Comparison of ENCODE assay signal across 15 cellular contexts in the genomic region with DNA sequence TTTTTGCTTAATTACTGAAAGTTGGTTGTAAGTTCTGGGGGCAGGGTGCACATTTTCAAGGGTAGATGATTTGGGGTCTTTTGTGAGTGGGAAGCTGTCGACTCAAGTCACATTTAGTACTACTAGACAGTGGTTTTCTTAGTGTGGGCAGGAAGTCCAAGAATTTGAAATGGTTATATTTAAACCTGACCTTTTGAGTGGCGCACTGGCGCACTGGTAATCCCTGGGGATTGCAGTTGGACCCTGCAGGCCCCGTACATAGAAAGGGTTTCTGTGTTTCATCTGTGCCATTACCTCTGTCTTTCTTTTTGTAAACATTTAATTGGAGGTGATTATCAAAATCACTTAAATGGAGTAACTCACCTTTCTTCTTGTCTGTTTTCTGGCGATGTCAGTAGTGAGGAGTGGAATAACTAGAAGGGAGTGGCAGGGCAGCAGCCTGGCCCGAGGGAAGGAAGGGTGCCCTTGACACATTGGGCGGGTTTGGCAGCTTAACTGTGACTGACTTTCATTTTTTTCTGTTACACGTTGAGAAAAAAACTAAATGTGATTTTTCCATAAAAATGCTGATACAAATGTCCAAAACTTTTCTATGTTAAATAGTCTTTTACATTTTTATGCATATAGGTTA.
DNase-seq lines count a peak whose midpoint lies in the region; ATAC-seq lines count a peak whose summit lies in the region.
"Had no signal": no experiment of that assay in that cellular context is flagged by ENCODE, and none has a peak within 500 bp of the region (broad histone marks: within the 10 kb centered on the region; RNA-seq: fewer than 3 reads in every experiment).

No MANE protein-coding gene starts in this region.

- DNase-seq in T-helper 2 cell treated with Interferon-gamma antibody and Interleukin-4, amounts not matched to agents 5 μg/mL and 100 μg/mL, for 36 hours (ENCODE audit: low spot score) = no peak
- DNase-seq in T-helper 2 cell (no peak), left ventricle myocardium superior (peak; percentile 54), DMS153 (lab: John Stamatoyannopoulos, UW) (no peak), NCI-H510A (lab: John Stamatoyannopoulos, UW) (no peak)
- DNase-seq in activated naive CD8-positive, alpha-beta T cell treated with anti-CD3 and anti-CD28 coated beads for 36 hours = no peak
- no peak for DNase-seq in stimulated activated naive B cell treated with anti-CD40 and anti-IgM and Interleukin-4, amounts not matched to agents 10 μg/mL and 1 μg/mL and 100 μg/mL, for 72 hours
- DNase-seq in activated T-helper 1 cell treated with anti-CD3 and anti-CD28 coated beads, Interleukin-12 subunit alpha, Interleukin-12 subunit beta, Interleukin-2, Interleukin-4 antibody, amounts not matched to agents 30 ng/mL and 10 ng/mL and 1 ng/mL, durations not matched to agents 14 hours and 24 hours and 36 hours (ENCODE audit: low spot score) = no peak
- DNase-seq: activated CD4-positive, CD25-positive, alpha-beta regulatory T cell; central memory CD4-positive, alpha-beta T cell; NCI-H2171 treated with DMSO at 0.1 percent for 48 hours; SK-N-SH had no signal

- intact Hi-C loops in left ventricle myocardium superior (cut with micrococcal nuclease) = no loop called here
- intact Hi-C loops in activated T-helper 1 cell treated with anti-CD3 and anti-CD28 coated beads, Interleukin-12 subunit alpha, Interleukin-12 subunit beta, Interleukin-2, Interleukin-4 antibody, amounts not matched to agents 30 ng/mL and 10 ng/mL and 1 ng/mL, durations not matched to agents 14 hours and 24 hours and 36 hours (cut with micrococcal nuclease) = no loop called here

- H3K4me1 Mint-ChIP-seq in T-helper 2 cell treated with Interferon-gamma antibody and Interleukin-4, amounts not matched to agents 5 μg/mL and 100 μg/mL, for 36 hours (ENCODE audit: low read depth) = peaks cover 25% of the 10 kb centered on the region
- H3K4me1 Mint-ChIP-seq in activated naive CD8-positive, alpha-beta T cell treated with anti-CD3 and anti-CD28 coated beads for 36 hours = peaks cover 27% of the 10 kb centered on the region
- H3K4me1 Mint-ChIP-seq in stimulated activated naive B cell treated with anti-CD40 and anti-IgM and Interleukin-4, amounts not matched to agents 10 μg/mL and 1 μg/mL and 100 μg/mL, for 72 hours = peaks cover 11 to 29% of the 10 kb centered on the region in 2 donors
- H3K4me1 Mint-ChIP-seq in activated T-helper 1 cell treated with anti-CD3 and anti-CD28 coated beads, Interleukin-12 subunit alpha, Interleukin-12 subunit beta, Interleukin-2, Interleukin-4 antibody, amounts not matched to agents 30 ng/mL and 10 ng/mL and 1 ng/mL, durations not matched to agents 14 hours and 24 hours and 36 hours (ENCODE audit: low read depth) = peaks cover 29% of the 10 kb centered on the region

- ATAC-seq in left ventricle myocardium superior = peak; percentile 79
- no peak for ATAC-seq in stimulated activated naive B cell treated with anti-CD40 and anti-IgM and Interleukin-4, amounts not matched to agents 10 μg/mL and 1 μg/mL and 100 μg/mL, for 72 hours (replicated peaks)
- ATAC-seq: sciatic nerve had no signal

- peak overlapping the region; percentile 49 for H3K27ac Mint-ChIP-seq in T-helper 2 cell treated with Interferon-gamma antibody and Interleukin-4, amounts not matched to agents 5 μg/mL and 100 μg/mL, for 36 hours
- H3K27ac Mint-ChIP-seq in activated naive CD8-positive, alpha-beta T cell treated with anti-CD3 and anti-CD28 coated beads for 36 hours = peak overlapping the region; percentile 69
- H3K27ac Mint-ChIP-seq in stimulated activated naive B cell treated with anti-CD40 and anti-IgM and Interleukin-4, amounts not matched to agents 10 μg/mL and 1 μg/mL and 100 μg/mL, for 72 hours = peak overlapping the region; percentile 60
- H3K27ac Mint-ChIP-seq in activated T-helper 1 cell treated with anti-CD3 and anti-CD28 coated beads, Interleukin-12 subunit alpha, Interleukin-12 subunit beta, Interleukin-2, Interleukin-4 antibody, amounts not matched to agents 30 ng/mL and 10 ng/mL and 1 ng/mL, durations not matched to agents 14 hours and 24 hours and 36 hours = no peak overlapping the region
- H3K27ac Mint-ChIP-seq: activated T-helper 2 cell treated with anti-CD3 and anti-CD28 coated beads, Interferon-gamma antibody, Interleukin-2, Interleukin-4, amounts not matched to agents 10 μg/mL and 5 μg/mL and 100 μg/mL, durations not matched to agents 14 hours and 24 hours and 36 hours; nephron had no signal

- no peak overlapping the region for H3K4me3 Mint-ChIP-seq in T-helper 2 cell treated with Interferon-gamma antibody and Interleukin-4, amounts not matched to agents 5 μg/mL and 100 μg/mL, for 36 hours
- no peak overlapping the region for H3K4me3 Mint-ChIP-seq in activated naive CD8-positive, alpha-beta T cell treated with anti-CD3 and anti-CD28 coated beads for 36 hours
- H3K4me3 Mint-ChIP-seq in stimulated activated naive B cell treated with anti-CD40 and anti-IgM and Interleukin-4, amounts not matched to agents 10 μg/mL and 1 μg/mL and 100 μg/mL, for 72 hours = no peak overlapping the region
- no peak overlapping the region for H3K4me3 Mint-ChIP-seq in activated T-helper 1 cell treated with anti-CD3 and anti-CD28 coated beads, Interleukin-12 subunit alpha, Interleukin-12 subunit beta, Interleukin-2, Interleukin-4 antibody, amounts not matched to agents 30 ng/mL and 10 ng/mL and 1 ng/mL, durations not matched to agents 14 hours and 24 hours and 36 hours
- H3K4me3 Mint-ChIP-seq: nephron had no signal

- no peaks in the 10 kb centered on the region for H3K27me3 Mint-ChIP-seq in T-helper 2 cell treated with Interferon-gamma antibody and Interleukin-4, amounts not matched to agents 5 μg/mL and 100 μg/mL, for 36 hours (ENCODE audit: low read depth)
- no peaks in the 10 kb centered on the region for H3K27me3 Mint-ChIP-seq in activated naive CD8-positive, alpha-beta T cell treated with anti-CD3 and anti-CD28 coated beads for 36 hours
- no peaks in the 10 kb centered on the region for H3K27me3 Mint-ChIP-seq in stimulated activated naive B cell treated with anti-CD40 and anti-IgM and Interleukin-4, amounts not matched to agents 10 μg/mL and 1 μg/mL and 100 μg/mL, for 72 hours
- H3K27me3 Mint-ChIP-seq in activated T-helper 1 cell treated with anti-CD3 and anti-CD28 coated beads, Interleukin-12 subunit alpha, Interleukin-12 subunit beta, Interleukin-2, Interleukin-4 antibody, amounts not matched to agents 30 ng/mL and 10 ng/mL and 1 ng/mL, durations not matched to agents 14 hours and 24 hours and 36 hours (ENCODE audit: insufficient read depth) = no peaks in the 10 kb centered on the region

- no peaks in the 10 kb centered on the region for H3K9me3 Mint-ChIP-seq in T-helper 2 cell treated with Interferon-gamma antibody and Interleukin-4, amounts not matched to agents 5 μg/mL and 100 μg/mL, for 36 hours
- H3K9me3 Mint-ChIP-seq in activated naive CD8-positive, alpha-beta T cell treated with anti-CD3 and anti-CD28 coated beads for 36 hours = no peaks in the 10 kb centered on the region
- H3K9me3 Mint-ChIP-seq in stimulated activated naive B cell treated with anti-CD40 and anti-IgM and Interleukin-4, amounts not matched to agents 10 μg/mL and 1 μg/mL and 100 μg/mL, for 72 hours = no peaks in the 10 kb centered on the region
- no peaks in the 10 kb centered on the region for H3K9me3 Mint-ChIP-seq in activated T-helper 1 cell treated with anti-CD3 and anti-CD28 coated beads, Interleukin-12 subunit alpha, Interleukin-12 subunit beta, Interleukin-2, Interleukin-4 antibody, amounts not matched to agents 30 ng/mL and 10 ng/mL and 1 ng/mL, durations not matched to agents 14 hours and 24 hours and 36 hours
- H3K9me3 Mint-ChIP-seq: activated T-helper 2 cell treated with anti-CD3 and anti-CD28 coated beads, Interferon-gamma antibody, Interleukin-2, Interleukin-4, amounts not matched to agents 10 μg/mL and 5 μg/mL and 100 μg/mL, durations not matched to agents 14 hours and 24 hours and 36 hours; nephron had no signal

- peaks cover 71% of the 10 kb centered on the region for H3K36me3 Mint-ChIP-seq in T-helper 2 cell treated with Interferon-gamma antibody and Interleukin-4, amounts not matched to agents 5 μg/mL and 100 μg/mL, for 36 hours (ENCODE audit: low read depth)
- peaks cover 20% of the 10 kb centered on the region for H3K36me3 Mint-ChIP-seq in activated naive CD8-positive, alpha-beta T cell treated with anti-CD3 and anti-CD28 coated beads for 36 hours
- peaks cover 37 to 59% of the 10 kb centered on the region in 2 donors for H3K36me3 Mint-ChIP-seq in stimulated activated naive B cell treated with anti-CD40 and anti-IgM and Interleukin-4, amounts not matched to agents 10 μg/mL and 1 μg/mL and 100 μg/mL, for 72 hours
- peaks cover 41% of the 10 kb centered on the region for H3K36me3 Mint-ChIP-seq in activated T-helper 1 cell treated with anti-CD3 and anti-CD28 coated beads, Interleukin-12 subunit alpha, Interleukin-12 subunit beta, Interleukin-2, Interleukin-4 antibody, amounts not matched to agents 30 ng/mL and 10 ng/mL and 1 ng/mL, durations not matched to agents 14 hours and 24 hours and 36 hours (ENCODE audit: low read depth)
